In the genomic region with DNA sequence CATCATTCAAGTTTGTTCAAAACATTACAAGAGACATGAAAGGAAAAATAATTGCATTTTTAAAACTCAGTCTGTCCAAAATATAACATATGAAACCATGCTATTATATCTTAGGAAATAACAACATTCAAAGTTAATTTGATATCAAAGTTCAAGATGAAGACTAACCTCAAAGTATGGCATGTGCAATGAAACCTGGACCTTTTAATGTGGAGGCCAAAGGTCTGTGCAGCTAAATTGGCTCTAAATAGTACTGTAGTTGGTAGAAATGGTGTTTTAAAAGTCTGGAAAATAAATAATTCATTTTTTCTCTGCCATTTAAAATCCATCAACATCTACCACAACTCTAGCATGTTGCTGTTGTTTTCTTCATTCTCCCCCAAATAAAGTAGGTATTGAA, we compare ENCODE assay signal across 16 cellular contexts.
"Had no signal": no experiment of that assay in that cellular context is flagged by ENCODE, and none has a peak within 500 bp of the region (broad histone marks: within the 10 kb centered on the region; RNA-seq: fewer than 3 reads in every experiment).

No MANE protein-coding gene starts in this region.

- H3K27me3 ChIP-seq: neural progenitor cell, uterus had no signal

- H3K4me1 ChIP-seq: uterus had no signal

- H3K4me3 ChIP-seq: neural progenitor cell, uterus had no signal

- ATAC-seq: activated CD8-positive, alpha-beta memory T cell treated with anti-CD3 and anti-CD28 coated beads, Interleukin-2, amount 10 ng/mL, durations not matched to agents 7 days and 5 days; activated CD8-positive, alpha-beta T cell treated with anti-CD3 and anti-CD28 coated beads for 36 hours; naive thymus-derived CD8-positive, alpha-beta T cell; stimulated activated naive CD8-positive, alpha-beta T cell treated with anti-CD3 and anti-CD28 coated beads, Interleukin-15, Interleukin-2, amounts not matched to agents 100 U/mL and 50 U/mL, for 24 hours had no signal

- H3K4me2 ChIP-seq: neural progenitor cell had no signal

- H3K36me3 ChIP-seq: neural progenitor cell, uterus had no signal

- H2AFZ ChIP-seq: neural progenitor cell had no signal

- H3K27ac ChIP-seq: neural progenitor cell, uterus had no signal

- DNase-seq: activated CD4-positive, alpha-beta T cell treated with anti-CD3 and anti-CD28 coated beads for 48 hours; activated CD8-positive, alpha-beta memory T cell treated with anti-CD3 and anti-CD28 coated beads, Interleukin-2, amount 10 ng/mL, durations not matched to agents 7 days and 5 days; activated CD8-positive, alpha-beta T cell treated with anti-CD3 and anti-CD28 coated beads for 36 hours; activated effector memory CD4-positive, alpha-beta T cell treated with anti-CD3 and anti-CD28 coated beads, Interleukin-2, amount 50 U/mL, for 16 hours; activated naive CD4-positive, alpha-beta T cell treated with anti-CD3 and anti-CD28 coated beads, Interleukin-2, amount 10 ng/mL, durations not matched to agents 7 days and 5 days; activated T-cell treated with anti-CD3 and anti-CD28 coated beads for 4 hours; amygdala; cortex of kidney; endodermal cell; foreskin fibroblast; immature natural killer cell; naive thymus-derived CD8-positive, alpha-beta T cell; stimulated activated CD4-positive, alpha-beta T cell treated with anti-CD3 and anti-CD28 coated beads, Interleukin-4, amount 100 ng/mL, for 4 hours; stimulated activated naive CD8-positive, alpha-beta T cell treated with anti-CD3 and anti-CD28 coated beads, Interleukin-15, Interleukin-2, amounts not matched to agents 100 U/mL and 50 U/mL, for 24 hours; uterus had no signal

- H3K9me3 ChIP-seq: uterus had no signal
